Comparison of ENCODE assay signal across 9 cellular contexts in genomic region chr9:5510360-5510931, GRCh38. TPM values are rescaled to one million over a fixed set of nuclear protein-coding genes. Genes with fewer than 3 reads are reported as not detected.
DNase-seq lines count a peak whose midpoint lies in the region; ATAC-seq and TF ChIP-seq lines count a peak whose summit lies in the region.
"Had no signal": no experiment of that assay in that cellular context is flagged by ENCODE, and none has a peak within 500 bp of the region (broad histone marks: within the 10 kb centered on the region; RNA-seq: fewer than 3 reads in every experiment).

Gene PDCD1LG2, plus strand, starts transcription at chr9:5510531. Its CDS starts 12,016 bp downstream, at chr9:5522547.

- H3K9me3 Mint-ChIP-seq in activated T-cell treated with anti-CD3 and anti-CD28 coated beads, Interleukin-2, amount 50 U/mL, for 4 hours = no peaks in the 10 kb centered on the region

- peak within 1 kb of the TSS; percentile 37 for H3K4me3 ChIP-seq in AG09309 (ENCODE audit: control insufficient read depth, low read depth, low read length)

- H3K36me3 Mint-ChIP-seq in activated T-cell treated with anti-CD3 and anti-CD28 coated beads, Interleukin-2, amount 50 U/mL, for 4 hours (ENCODE audit: insufficient read depth) = no peaks in the 10 kb centered on the region

- TF ChIP-seq POLR2A in GM19099 (IDR thresholded peaks at IDR 0.05; ENCODE audit: extremely low read depth, insufficient read length, low read depth) = peak; percentile 36

- peaks cover 44% of the 10 kb centered on the region for H3K4me1 Mint-ChIP-seq in activated T-cell treated with anti-CD3 and anti-CD28 coated beads, Interleukin-2, amount 50 U/mL, for 4 hours (ENCODE audit: low read depth)

- peak within 1 kb of the TSS; percentile 74 for H3K4me3 Mint-ChIP-seq in activated T-cell treated with anti-CD3 and anti-CD28 coated beads, Interleukin-2, amount 50 U/mL, for 4 hours

- no peaks in the 10 kb centered on the region for H3K27me3 Mint-ChIP-seq in activated T-cell treated with anti-CD3 and anti-CD28 coated beads, Interleukin-2, amount 50 U/mL, for 4 hours (ENCODE audit: low read depth)

- no peak for TF ChIP-seq CTCF in AG09309 (IDR thresholded peaks at IDR 0.05; ENCODE audit: control insufficient read depth, insufficient read depth, low read depth, low read length, missing control alignments)

- peak; percentile 75 for ATAC-seq in HG03175 (IDR thresholded peaks at IDR 0.05; ENCODE audit: unreplicated experiment)
- ATAC-seq in activated T-cell treated with anti-CD3 and anti-CD28 coated beads, Interleukin-2, amount 50 U/mL, for 4 hours = peak; percentile 91 to 97

- DNase-seq in AG09309 (ENCODE audit: low read depth) = peak; percentile 46
- no peak for DNase-seq in activated T-cell treated with anti-CD3 and anti-CD28 coated beads, Interleukin-2, amount 50 U/mL, for 4 hours
- DNase-seq in glomerular visceral epithelial cell (ENCODE audit: extremely low spot score) = peak; percentile 56
- DNase-seq in stimulated activated CD4-positive, alpha-beta T cell treated with anti-CD3 and anti-CD28 coated beads, Interleukin-1b, Interleukin-23, amount 100 ng/mL, for 24 hours (ENCODE audit: low read depth in 4 of 4, low spot score in 1 of 4) = peak; percentile 16 to 37 (median 26)
- DNase-seq in effector CD8-positive, alpha-beta T cell (lab: John Stamatoyannopoulos, UW) = no peak
- no peak for DNase-seq in NCI-H146 (lab: John Stamatoyannopoulos, UW)

RNA-seq across cellular contexts. Expression of gene PDCD1LG2, which starts in this region (rescaled TPM):
- under 1 TPM in 2 of 3 donors, not detected in 1; 0.11 to 0.60 TPM for total RNA-seq in activated T-cell treated with anti-CD3 and anti-CD28 coated beads, Interleukin-2, amount 50 U/mL, for 4 hours
- total RNA-seq: mononuclear cell had no signal

Comparison
In these comparisons a context has a peak if more than half of its experiments do, and no peak if none do; other contexts are left out.
1. Peak in ATAC-seq in activated T-cell treated with anti-CD3 and anti-CD28 coated beads, Interleukin-2, amount 50 U/mL, for 4 hours; RNA of the gene not detected or under 1 TPM.
2. DNase-seq: peak in AG09309 (single experiment), glomerular visceral epithelial cell (single experiment) and stimulated activated CD4-positive, alpha-beta T cell treated with anti-CD3 and anti-CD28 coated beads, Interleukin-1b, Interleukin-23, amount 100 ng/mL, for 24 hours (4 of 4); none in activated T-cell treated with anti-CD3 and anti-CD28 coated beads, Interleukin-2, amount 50 U/mL, for 4 hours (single experiment), effector CD8-positive, alpha-beta T cell (single experiment) and NCI-H146 (single experiment).